Comparison of ENCODE assay signal across 1 cellular context in genomic region chr6:20403080-20403765, GRCh38.
TF ChIP-seq lines count a peak whose summit lies in the region.

No MANE protein-coding gene starts in this region.

TF ChIP-seq in HepG2, 621 proteins besides CTCF, POLR2A, EP300 and RAD21 (continued from another document and continues in another):
- no peak for TF ChIP-seq RNF219 (CRISPR knock-in tag; IDR thresholded peaks at IDR 0.05)
- TF ChIP-seq ZFP41 (CRISPR knock-in tag; IDR thresholded peaks at IDR 0.05; ENCODE audit: borderline replicate concordance): no peak
- 0 out of 2 replicates have a peak, but pooled peaks have one; percentile 35 for TF ChIP-seq ZNF841 (CRISPR knock-in tag; IDR thresholded peaks at IDR 0.05; ENCODE audit: borderline replicate concordance)
- peak; percentile 38; the same call in 1 of the 2 replicates for TF ChIP-seq CBX5 (CRISPR knock-in tag; IDR thresholded peaks at IDR 0.05; ENCODE audit: borderline replicate concordance)
- no peak for TF ChIP-seq FOXP1 (IDR thresholded peaks at IDR 0.05)
- peak; percentile 48; the same call in 1 of the 2 replicates for TF ChIP-seq FOXP1 (CRISPR knock-in tag; IDR thresholded peaks at IDR 0.05)
- TF ChIP-seq TBX3 (IDR thresholded peaks at IDR 0.05; ENCODE audit: borderline replicate concordance): no peak
- no peak for TF ChIP-seq MBD4 (IDR thresholded peaks at IDR 0.05; ENCODE audit: borderline replicate concordance, low read length)
- TF ChIP-seq NR2F2 (IDR thresholded peaks at IDR 0.05; ENCODE audit: borderline replicate concordance, low read depth): no peak
- TF ChIP-seq ZNF17 (CRISPR knock-in tag; IDR thresholded peaks at IDR 0.05): no peak
- TF ChIP-seq, protein P1, sequence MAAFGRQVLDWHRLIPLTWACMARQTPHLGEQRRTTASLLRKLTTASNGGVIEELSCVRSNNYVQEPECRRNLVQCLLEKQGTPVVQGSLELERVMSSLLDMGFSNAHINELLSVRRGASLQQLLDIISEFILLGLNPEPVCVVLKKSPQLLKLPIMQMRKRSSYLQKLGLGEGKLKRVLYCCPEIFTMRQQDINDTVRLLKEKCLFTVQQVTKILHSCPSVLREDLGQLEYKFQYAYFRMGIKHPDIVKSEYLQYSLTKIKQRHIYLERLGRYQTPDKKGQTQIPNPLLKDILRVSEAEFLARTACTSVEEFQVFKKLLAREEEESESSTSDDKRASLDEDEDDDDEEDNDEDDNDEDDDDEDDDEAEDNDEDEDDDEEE (CRISPR knock-in tag; IDR thresholded peaks at IDR 0.05): no peak
- peak; percentile 13; the same call in 1 of the 2 replicates for TF ChIP-seq ZNF235 (CRISPR knock-in tag; IDR thresholded peaks at IDR 0.05; ENCODE audit: borderline replicate concordance)
- TF ChIP-seq DR1 (CRISPR knock-in tag; IDR thresholded peaks at IDR 0.05): 0 out of 2 replicates have a peak, but pooled peaks have one; percentile 52
- no peak for TF ChIP-seq HOXA5 (CRISPR knock-in tag; IDR thresholded peaks at IDR 0.05)
- TF ChIP-seq ZFP36L2 (CRISPR knock-in tag; IDR thresholded peaks at IDR 0.05): no peak
- TF ChIP-seq YEATS4 (CRISPR knock-in tag; IDR thresholded peaks at IDR 0.05; ENCODE audit: borderline replicate concordance): peak; percentile 90
- no peak for TF ChIP-seq KDM1A (CRISPR knock-in tag; IDR thresholded peaks at IDR 0.05)
- TF ChIP-seq ZNF7 (CRISPR knock-in tag; IDR thresholded peaks at IDR 0.05): no peak
- no peak for TF ChIP-seq GATA4 (IDR thresholded peaks at IDR 0.05; ENCODE audit: borderline replicate concordance, low read depth)
- TF ChIP-seq ZNF253 (CRISPR knock-in tag; IDR thresholded peaks at IDR 0.05; ENCODE audit: borderline replicate concordance): no peak
- no peak; the same call in 1 of the 2 replicates for TF ChIP-seq ZNF230 (CRISPR knock-in tag; IDR thresholded peaks at IDR 0.05)
- TF ChIP-seq, protein P2, sequence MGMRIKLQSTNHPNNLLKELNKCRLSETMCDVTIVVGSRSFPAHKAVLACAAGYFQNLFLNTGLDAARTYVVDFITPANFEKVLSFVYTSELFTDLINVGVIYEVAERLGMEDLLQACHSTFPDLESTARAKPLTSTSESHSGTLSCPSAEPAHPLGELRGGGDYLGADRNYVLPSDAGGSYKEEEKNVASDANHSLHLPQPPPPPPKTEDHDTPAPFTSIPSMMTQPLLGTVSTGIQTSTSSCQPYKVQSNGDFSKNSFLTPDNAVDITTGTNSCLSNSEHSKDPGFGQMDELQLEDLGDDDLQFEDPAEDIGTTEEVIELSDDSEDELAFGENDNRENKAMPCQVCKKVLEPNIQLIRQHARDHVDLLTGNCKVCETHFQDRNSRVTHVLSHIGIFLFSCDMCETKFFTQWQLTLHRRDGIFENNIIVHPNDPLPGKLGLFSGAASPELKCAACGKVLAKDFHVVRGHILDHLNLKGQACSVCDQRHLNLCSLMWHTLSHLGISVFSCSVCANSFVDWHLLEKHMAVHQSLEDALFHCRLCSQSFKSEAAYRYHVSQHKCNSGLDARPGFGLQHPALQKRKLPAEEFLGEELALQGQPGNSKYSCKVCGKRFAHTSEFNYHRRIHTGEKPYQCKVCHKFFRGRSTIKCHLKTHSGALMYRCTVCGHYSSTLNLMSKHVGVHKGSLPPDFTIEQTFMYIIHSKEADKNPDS (CRISPR knock-in tag; IDR thresholded peaks at IDR 0.05): no peak
- TF ChIP-seq, protein P3, sequence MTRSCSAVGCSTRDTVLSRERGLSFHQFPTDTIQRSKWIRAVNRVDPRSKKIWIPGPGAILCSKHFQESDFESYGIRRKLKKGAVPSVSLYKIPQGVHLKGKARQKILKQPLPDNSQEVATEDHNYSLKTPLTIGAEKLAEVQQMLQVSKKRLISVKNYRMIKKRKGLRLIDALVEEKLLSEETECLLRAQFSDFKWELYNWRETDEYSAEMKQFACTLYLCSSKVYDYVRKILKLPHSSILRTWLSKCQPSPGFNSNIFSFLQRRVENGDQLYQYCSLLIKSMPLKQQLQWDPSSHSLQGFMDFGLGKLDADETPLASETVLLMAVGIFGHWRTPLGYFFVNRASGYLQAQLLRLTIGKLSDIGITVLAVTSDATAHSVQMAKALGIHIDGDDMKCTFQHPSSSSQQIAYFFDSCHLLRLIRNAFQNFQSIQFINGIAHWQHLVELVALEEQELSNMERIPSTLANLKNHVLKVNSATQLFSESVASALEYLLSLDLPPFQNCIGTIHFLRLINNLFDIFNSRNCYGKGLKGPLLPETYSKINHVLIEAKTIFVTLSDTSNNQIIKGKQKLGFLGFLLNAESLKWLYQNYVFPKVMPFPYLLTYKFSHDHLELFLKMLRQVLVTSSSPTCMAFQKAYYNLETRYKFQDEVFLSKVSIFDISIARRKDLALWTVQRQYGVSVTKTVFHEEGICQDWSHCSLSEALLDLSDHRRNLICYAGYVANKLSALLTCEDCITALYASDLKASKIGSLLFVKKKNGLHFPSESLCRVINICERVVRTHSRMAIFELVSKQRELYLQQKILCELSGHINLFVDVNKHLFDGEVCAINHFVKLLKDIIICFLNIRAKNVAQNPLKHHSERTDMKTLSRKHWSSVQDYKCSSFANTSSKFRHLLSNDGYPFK (CRISPR knock-in tag; IDR thresholded peaks at IDR 0.05; ENCODE audit: borderline replicate concordance): no peak
- peak; percentile 58; the same call in 1 of the 2 replicates for TF ChIP-seq PPARG (CRISPR knock-in tag; conservative IDR thresholded peaks at IDR 0.05)
- TF ChIP-seq, protein P4, sequence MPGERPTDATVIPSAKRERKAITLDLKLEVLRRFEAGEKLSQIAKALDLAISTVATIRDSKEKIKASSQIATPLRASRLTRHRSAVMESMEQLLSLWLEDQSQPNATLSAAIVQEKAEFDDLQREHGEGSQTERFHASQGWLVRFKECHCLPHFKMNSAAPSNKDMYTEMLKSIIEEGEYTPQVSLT (CRISPR knock-in tag; IDR thresholded peaks at IDR 0.05; ENCODE audit: borderline replicate concordance, low read depth): no peak
- TF ChIP-seq SAP130 (CRISPR knock-in tag; IDR thresholded peaks at IDR 0.05; ENCODE audit: low read depth): peak; percentile 96
- TF ChIP-seq PRDM10 (CRISPR knock-in tag; IDR thresholded peaks at IDR 0.05; ENCODE audit: low read depth): no peak
- no peak for TF ChIP-seq ZBTB44 (CRISPR knock-in tag; IDR thresholded peaks at IDR 0.05)
- peak; percentile 37; the same call in 1 of the 2 replicates for TF ChIP-seq GATAD2A (CRISPR knock-in tag; IDR thresholded peaks at IDR 0.05)
- no peak for TF ChIP-seq ZBTB38 (CRISPR knock-in tag; IDR thresholded peaks at IDR 0.05)
- TF ChIP-seq ESRRA (CRISPR knock-in tag; IDR thresholded peaks at IDR 0.05; ENCODE audit: low read depth): peak; percentile 75
- peak; percentile 53; the same call in 1 of the 2 replicates for TF ChIP-seq FOXO1 (CRISPR knock-in tag; IDR thresholded peaks at IDR 0.05)
- no peak for TF ChIP-seq ZBTB37 (CRISPR knock-in tag; IDR thresholded peaks at IDR 0.05)
- no peak for TF ChIP-seq TMF1 (CRISPR knock-in tag; IDR thresholded peaks at IDR 0.05; ENCODE audit: low read depth)
- TF ChIP-seq SSRP1 (CRISPR knock-in tag; IDR thresholded peaks at IDR 0.05): no peak
- no peak for TF ChIP-seq DNMT1 (CRISPR knock-in tag; IDR thresholded peaks at IDR 0.05)
- no peak for TF ChIP-seq ZNF761 (CRISPR knock-in tag; conservative IDR thresholded peaks at IDR 0.05)
- no peak for TF ChIP-seq ZNF274 (CRISPR knock-in tag; IDR thresholded peaks at IDR 0.05)
- TF ChIP-seq ZKSCAN1 (IDR thresholded peaks at IDR 0.05; ENCODE audit: low read length): no peak
- TF ChIP-seq GTF3A (CRISPR knock-in tag; conservative IDR thresholded peaks at IDR 0.05): 0 out of 2 replicates have a peak, but pooled peaks have one; percentile 21
- no peak for TF ChIP-seq ZNF501 (CRISPR knock-in tag; IDR thresholded peaks at IDR 0.05)
- TF ChIP-seq RFX3 (CRISPR knock-in tag; IDR thresholded peaks at IDR 0.05): no peak
- TF ChIP-seq MED8 (CRISPR knock-in tag; IDR thresholded peaks at IDR 0.05; ENCODE audit: insufficient replicate concordance): peak; percentile 67
- TF ChIP-seq TBP (CRISPR knock-in tag; IDR thresholded peaks at IDR 0.05): no peak
- TF ChIP-seq, protein P5, sequence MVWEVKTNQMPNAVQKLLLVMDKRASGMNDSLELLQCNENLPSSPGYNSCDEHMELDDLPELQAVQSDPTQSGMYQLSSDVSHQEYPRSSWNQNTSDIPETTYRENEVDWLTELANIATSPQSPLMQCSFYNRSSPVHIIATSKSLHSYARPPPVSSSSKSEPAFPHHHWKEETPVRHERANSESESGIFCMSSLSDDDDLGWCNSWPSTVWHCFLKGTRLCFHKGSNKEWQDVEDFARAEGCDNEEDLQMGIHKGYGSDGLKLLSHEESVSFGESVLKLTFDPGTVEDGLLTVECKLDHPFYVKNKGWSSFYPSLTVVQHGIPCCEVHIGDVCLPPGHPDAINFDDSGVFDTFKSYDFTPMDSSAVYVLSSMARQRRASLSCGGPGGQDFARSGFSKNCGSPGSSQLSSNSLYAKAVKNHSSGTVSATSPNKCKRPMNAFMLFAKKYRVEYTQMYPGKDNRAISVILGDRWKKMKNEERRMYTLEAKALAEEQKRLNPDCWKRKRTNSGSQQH (CRISPR knock-in tag; IDR thresholded peaks at IDR 0.05; ENCODE audit: low read depth): 0 out of 2 replicates have a peak, but pooled peaks have one; percentile 83
- TF ChIP-seq, protein P6, sequence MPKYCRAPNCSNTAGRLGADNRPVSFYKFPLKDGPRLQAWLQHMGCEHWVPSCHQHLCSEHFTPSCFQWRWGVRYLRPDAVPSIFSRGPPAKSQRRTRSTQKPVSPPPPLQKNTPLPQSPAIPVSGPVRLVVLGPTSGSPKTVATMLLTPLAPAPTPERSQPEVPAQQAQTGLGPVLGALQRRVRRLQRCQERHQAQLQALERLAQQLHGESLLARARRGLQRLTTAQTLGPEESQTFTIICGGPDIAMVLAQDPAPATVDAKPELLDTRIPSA (CRISPR knock-in tag; IDR thresholded peaks at IDR 0.05; ENCODE audit: borderline replicate concordance): no peak
- no peak for TF ChIP-seq ZNF790 (CRISPR knock-in tag; IDR thresholded peaks at IDR 0.05; ENCODE audit: borderline replicate concordance)
- no peak for TF ChIP-seq ONECUT2 (CRISPR knock-in tag; IDR thresholded peaks at IDR 0.05)
- no peak for TF ChIP-seq ZBTB8A (CRISPR knock-in tag; IDR thresholded peaks at IDR 0.05; ENCODE audit: borderline replicate concordance, low read depth)
- TF ChIP-seq SP4 (CRISPR knock-in tag; IDR thresholded peaks at IDR 0.05): 0 out of 2 replicates have a peak, but pooled peaks have one; percentile 55
- no peak for TF ChIP-seq SMARCC2 (IDR thresholded peaks at IDR 0.05)
- peak; percentile 64; the same call in 1 of the 2 replicates for TF ChIP-seq BCL6 (CRISPR knock-in tag; IDR thresholded peaks at IDR 0.05)
- no peak for TF ChIP-seq TAF15 (IDR thresholded peaks at IDR 0.05; ENCODE audit: low read depth, low read length, poor library complexity, severe bottlenecking)
